Comparison of ENCODE assay signal across 8 cellular contexts in genomic region chr1:179883739-179884138, GRCh38. TPM values are rescaled to one million over a fixed set of nuclear protein-coding genes. Genes with fewer than 3 reads are reported as not detected.
DNase-seq lines count a peak whose midpoint lies in the region; ATAC-seq and TF ChIP-seq lines count a peak whose summit lies in the region.

No MANE protein-coding gene starts in this region.

- H3K9me2 ChIP-seq in SK-N-SH: no peaks in the 10 kb centered on the region

- 38% methylated on average over 4 of the region's 4 CpGs for WGBS in SK-N-SH (ENCODE audit: low lambda C conversion rate)
- WGBS in iPS DF 6.9 (ENCODE audit: insufficient coverage, insufficient read length): no CpG with 5 or more reads among the region's 4 CpGs

- TF ChIP-seq RAD21 in SK-N-SH (IDR thresholded peaks at IDR 0.05; ENCODE audit: low read length): no peak

- POLR2A ChIA-PET in SK-N-SH (lab: Yijun Ruan, JAX): interaction anchor here (1.2 kb wide), 1 partner anchor 27 kb away, joined by 3 read pairs; no protein-coding TSS in a partner anchor

- no peaks in the 10 kb centered on the region for H3K27me3 ChIP-seq in SK-N-SH (ENCODE audit: insufficient read depth)
- H3K27me3 ChIP-seq in iPS DF 6.9 (ENCODE audit: control insufficient read depth, insufficient read depth, low read length): no peaks in the 10 kb centered on the region; the same call in 1 of the 2 replicates

- H3K36me3 ChIP-seq in SK-N-SH (replicated peaks in 1 of 2; ENCODE audit: control insufficient read depth in 1 of 2, insufficient read depth in 2 of 2, low read length in 1 of 2): peaks cover 21 to 27% of the 10 kb centered on the region in 2 experiments
- no peaks in the 10 kb centered on the region for H3K36me3 ChIP-seq in iPS DF 6.9 (ENCODE audit: control insufficient read depth, insufficient read depth, low read length)

- H3K4me1 Mint-ChIP-seq in activated T-helper 17 cell treated with anti-CD3 and anti-CD28 coated beads, Interleukin-2, amount 50 U/mL, for 72 hours: peaks cover 23% of the 10 kb centered on the region

- H3K4me3 Mint-ChIP-seq in activated T-helper 17 cell treated with anti-CD3 and anti-CD28 coated beads, Interleukin-2, amount 50 U/mL, for 72 hours: peak overlapping the region; percentile 98

- TF ChIP-seq CTCF in SK-N-SH (IDR thresholded peaks at IDR 0.05): no peak

- peak overlapping the region; percentile 96 for H3K9ac ChIP-seq in SK-N-SH

- peaks cover 40% of the 10 kb centered on the region for H3K79me2 ChIP-seq in SK-N-SH (ENCODE audit: insufficient read depth)

- no peaks in the 10 kb centered on the region for H4K20me1 ChIP-seq in SK-N-SH (ENCODE audit: insufficient read depth)

- peak overlapping the region; percentile 88 for H3K4me2 ChIP-seq in SK-N-SH

- ATAC-seq in SK-N-SH treated with all-trans-retinoic acid at 6 μM for 48 hours: no peak
- ATAC-seq in activated T-helper 17 cell treated with anti-CD3 and anti-CD28 coated beads, Interleukin-2, amount 50 U/mL, for 72 hours (replicated peaks): peak; percentile 69

- H3K27ac Mint-ChIP-seq in activated T-helper 17 cell treated with anti-CD3 and anti-CD28 coated beads, Interleukin-2, amount 50 U/mL, for 72 hours: peak overlapping the region; percentile 100

- H2AFZ ChIP-seq in SK-N-SH (ENCODE audit: low read depth): no peak overlapping the region

- peaks cover 73% of the 10 kb centered on the region for H3K36me3 Mint-ChIP-seq in activated T-helper 17 cell treated with anti-CD3 and anti-CD28 coated beads, Interleukin-2, amount 50 U/mL, for 72 hours (ENCODE audit: low read depth)

- H3F3A ChIP-seq in SK-N-SH (replicated peaks; ENCODE audit: insufficient read depth): peaks cover 13% of the 10 kb centered on the region

- TF ChIP-seq EP300 in SK-N-SH (IDR thresholded peaks at IDR 0.05; ENCODE audit: borderline replicate concordance in 1 of 2, low read depth in 1 of 2, low read length in 1 of 2): no peak

- no peaks in the 10 kb centered on the region for H3K9me3 Mint-ChIP-seq in activated T-helper 17 cell treated with anti-CD3 and anti-CD28 coated beads, Interleukin-2, amount 50 U/mL, for 72 hours

- H3K9me3 ChIP-seq in SK-N-SH (no peaks in the 10 kb centered on the region), iPS DF 6.9 (ENCODE audit: control insufficient read depth, insufficient read depth, low read length) (no peaks in the 10 kb centered on the region)

- H3K4me3 ChIP-seq in SK-N-SH (ENCODE audit: low read depth in 2 of 2, low read length in 1 of 2) (peak overlapping the region; percentile 79 to 97), iPS DF 6.9 (ENCODE audit: low read length) (peak overlapping the region; percentile 78; the same call in 1 of the 2 replicates)

- H3K4me1 ChIP-seq in SK-N-SH (ENCODE audit: control insufficient read depth in 1 of 2, insufficient read depth in 2 of 2, low read depth in 1 of 2, low read length in 1 of 2) (peaks cover 9 to 14% of the 10 kb centered on the region in 2 experiments; a peak in 2 of 4 replicates), iPS DF 6.9 (ENCODE audit: control insufficient read depth, insufficient read depth, low read length) (no peaks in the 10 kb centered on the region)

- no peak for DNase-seq in SK-N-SH
- peak; percentile 68 for DNase-seq in NAMALWA (ENCODE audit: low spot score)
- DNase-seq in iPS DF 6.9 (ENCODE audit: low read depth, low spot score): no peak
- DNase-seq in stimulated activated CD4-positive, alpha-beta T cell treated with anti-CD3 and anti-CD28 coated beads, Interleukin-1b, Interleukin-23, amount 100 ng/mL, for 24 hours (ENCODE audit: low read depth in 4 of 4, low spot score in 1 of 4): peak; percentile 9 to 49 (median 27)
- DNase-seq in ureter (ENCODE audit: low spot score): no peak
- DNase-seq in NCI-H2081 treated with DMSO at 0.1 percent for 48 hours (lab: John Stamatoyannopoulos, UW): no peak

- CTCF ChIA-PET in SK-N-SH (lab: Yijun Ruan, JAX): interaction anchor here (0.6 to 2.3 kb wide), 7 partner anchors 13 to 217 kb away, joined by 3 to 13 read pairs (median 3); no protein-coding TSS in a partner anchor

- no peaks in the 10 kb centered on the region for H3K27me3 Mint-ChIP-seq in activated T-helper 17 cell treated with anti-CD3 and anti-CD28 coated beads, Interleukin-2, amount 50 U/mL, for 72 hours

- H3K27ac ChIP-seq in SK-N-SH (ENCODE audit: low read depth in 2 of 2, low read length in 1 of 2) (peak overlapping the region; percentile 98 to 99; a peak in 3 of 4 replicates), iPS DF 6.9 (ENCODE audit: low read length) (no peak overlapping the region)

TF ChIP-seq in SK-N-SH, 30 proteins besides CTCF, POLR2A, EP300 and RAD21:
- no peak for TF ChIP-seq NRF1 (IDR thresholded peaks at IDR 0.05; ENCODE audit: low read depth, low read length)
- no peak for TF ChIP-seq GATA2 (CRISPR knock-in tag; IDR thresholded peaks at IDR 0.05)
- no peak for TF ChIP-seq RCOR1 (IDR thresholded peaks at IDR 0.05; ENCODE audit: low read length)
- no peak for TF ChIP-seq TEAD4 (IDR thresholded peaks at IDR 0.05; ENCODE audit: borderline replicate concordance, insufficient read depth)
- TF ChIP-seq TCF12 (IDR thresholded peaks at IDR 0.05): no peak
- no peak for TF ChIP-seq SMC3 (IDR thresholded peaks at IDR 0.05; ENCODE audit: low read depth, low read length)
- no peak for TF ChIP-seq YY1 (IDR thresholded peaks at IDR 0.05; ENCODE audit: low read depth)
- TF ChIP-seq TAF1 (IDR thresholded peaks at IDR 0.05; ENCODE audit: borderline replicate concordance, low read depth, low read length): no peak

TF ChIP-seq in SK-N-SH treated with all-trans-retinoic acid at 6 μM for 48 hours, 23 proteins besides CTCF, POLR2A, EP300 and RAD21:
- TF ChIP-seq POU6F1 (CRISPR knock-in tag; IDR thresholded peaks at IDR 0.05; ENCODE audit: borderline replicate concordance, low read depth) (no peak), GLIS3 (CRISPR knock-in tag; IDR thresholded peaks at IDR 0.05) (no peak), SNAI2 (CRISPR knock-in tag; IDR thresholded peaks at IDR 0.05) (no peak), ISL1 (CRISPR knock-in tag; IDR thresholded peaks at IDR 0.05) (no peak), CSRNP3 (CRISPR knock-in tag; IDR thresholded peaks at IDR 0.05) (no peak), PPARA (CRISPR knock-in tag; IDR thresholded peaks at IDR 0.05; ENCODE audit: borderline replicate concordance) (no peak), ZFP30 (CRISPR knock-in tag; IDR thresholded peaks at IDR 0.05) (no peak), PATZ1 (CRISPR knock-in tag; IDR thresholded peaks at IDR 0.05; ENCODE audit: borderline replicate concordance) (no peak), BACH2 (CRISPR knock-in tag; IDR thresholded peaks at IDR 0.05; ENCODE audit: borderline replicate concordance) (no peak), ZNF565 (CRISPR knock-in tag; conservative IDR thresholded peaks at IDR 0.05; ENCODE audit: low read depth) (no peak), ZC3H10 (CRISPR knock-in tag; IDR thresholded peaks at IDR 0.05) (no peak)
TF ChIP-seq in SK-N-SH treated with all-trans-retinoic acid at 6 μM for 48 hours: peak in this region for 0.

RNA-seq across cellular contexts. Expression of gene TOR1AIP1, which starts 1.7 kb away (rescaled TPM):
- polyA plus RNA-seq in SK-N-SH (2012; rRNA removed): 11.8 and 15.1 TPM in 2 replicates
- 19.7 and 20.1 TPM in 2 replicates for polyA plus RNA-seq in SK-N-SH (2012; cell fraction: cytosol; rRNA removed)
- 4.6 and 8.9 TPM in 2 replicates for polyA plus RNA-seq in SK-N-SH (2012; cell fraction: nucleus; rRNA removed)
- total RNA-seq in activated T-helper 17 cell treated with anti-CD3 and anti-CD28 coated beads, Interleukin-2, amount 50 U/mL, for 72 hours: 10 to 100 TPM; 61.8 to 62.0 TPM
- 51.5 TPM for total RNA-seq in ureter

RNA-seq across cellular contexts. Expression of gene TOR1AIP2, which starts 6.1 kb away (rescaled TPM):
- polyA plus RNA-seq in SK-N-SH (2012; rRNA removed): 12.7 and 20.6 TPM in 2 replicates
- 19.3 and 24.1 TPM in 2 replicates for polyA plus RNA-seq in SK-N-SH (2012; cell fraction: cytosol; rRNA removed)
- polyA plus RNA-seq in SK-N-SH (2012; cell fraction: nucleus; rRNA removed): 9.7 and 18.0 TPM in 2 replicates
- 10 to 100 TPM; 63.3 to 72.9 TPM for total RNA-seq in activated T-helper 17 cell treated with anti-CD3 and anti-CD28 coated beads, Interleukin-2, amount 50 U/mL, for 72 hours
- total RNA-seq in ureter: 67.1 TPM

Comparison
In these comparisons a context has a peak if more than half of its experiments do, and no peak if none do; other contexts are left out.
1. DNase-seq: peak in NAMALWA (single experiment) and stimulated activated CD4-positive, alpha-beta T cell treated with anti-CD3 and anti-CD28 coated beads, Interleukin-1b, Interleukin-23, amount 100 ng/mL, for 24 hours (4 of 4); none in SK-N-SH (single experiment), iPS DF 6.9 (single experiment), ureter (single experiment) and NCI-H2081 treated with DMSO at 0.1 percent for 48 hours (single experiment).